ENCODE assay signal across 31 cellular contexts in the genomic region with DNA sequence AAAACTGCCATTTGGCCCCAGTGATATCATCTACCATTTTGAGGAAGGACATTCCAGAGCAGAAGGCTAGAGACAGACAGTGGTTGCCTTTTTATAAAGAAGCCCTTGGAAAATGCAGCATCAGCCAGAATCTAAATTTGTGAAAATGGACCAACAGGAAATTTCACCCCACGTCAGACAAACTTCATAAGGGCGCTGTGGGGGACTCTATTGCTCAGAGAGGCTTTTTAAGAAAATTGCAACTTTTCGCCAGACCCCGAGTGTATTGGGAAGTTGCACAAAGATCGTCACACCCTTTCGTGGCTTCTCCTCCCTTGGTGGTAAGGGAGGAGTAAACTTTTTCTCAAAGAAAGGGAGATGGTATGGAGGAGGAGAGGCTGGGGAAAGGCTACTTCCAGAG. TPM values are rescaled to one million over a fixed set of nuclear protein-coding genes. Genes with fewer than 3 reads are reported as not detected.
"Had no signal": no experiment of that assay in that cellular context is flagged by ENCODE, and none has a peak within 500 bp of the region (broad histone marks: within the 10 kb centered on the region; RNA-seq: fewer than 3 reads in every experiment).

No MANE protein-coding gene starts in this region.

- ATAC-seq: foreskin keratinocyte; gastroesophageal sphincter; heart right ventricle; left lung; left ventricle myocardium superior; lower lobe of right lung; mucosa of descending colon; naive thymus-derived CD8-positive, alpha-beta T cell had no signal

- H3K27ac Mint-ChIP-seq: mesothelial cell of epicardium; naive B cell; naive thymus-derived CD8-positive, alpha-beta T cell had no signal

- H3K36me3 ChIP-seq: esophagus muscularis mucosa, gastroesophageal sphincter, heart right ventricle, left lung, lower lobe of right lung had no signal

- H3K9me3 ChIP-seq: esophagus muscularis mucosa, gastroesophageal sphincter, heart right ventricle, left lung, lower lobe of right lung, mucosa of descending colon had no signal

- DNase-seq: dermis blood vessel endothelial cell; dorsolateral prefrontal cortex; effector CD4-positive, alpha-beta T cell; effector memory CD4-positive, alpha-beta T cell; foreskin keratinocyte; head of caudate nucleus; heart right ventricle; hippocampal formation; left cardiac atrium; left lung; left ventricle myocardium superior; lower lobe of right lung; mesenchymal stem cell; mucosa of descending colon; naive B cell; naive thymus-derived CD8-positive, alpha-beta T cell had no signal

- H3K4me3 Mint-ChIP-seq: mesothelial cell of epicardium; naive B cell; naive thymus-derived CD8-positive, alpha-beta T cell had no signal

- H3K4me3 ChIP-seq: coronary artery, dorsolateral prefrontal cortex, esophagus muscularis mucosa, gastroesophageal sphincter, heart right ventricle, left lung, lower lobe of right lung, mucosa of descending colon had no signal

- H3K27ac ChIP-seq: coronary artery, dorsolateral prefrontal cortex, esophagus muscularis mucosa, foreskin keratinocyte, gastroesophageal sphincter, heart right ventricle, left lung, lower lobe of right lung had no signal

- FAIRE-seq: endothelial cell of umbilical vein, frontal cortex, islet of Langerhans, keratinocyte had no signal

- H3K36me3 Mint-ChIP-seq: mesothelial cell of epicardium; naive thymus-derived CD8-positive, alpha-beta T cell had no signal

- H3K4me1 ChIP-seq: foreskin keratinocyte, left lung, lower lobe of right lung had no signal

- H3K9me3 Mint-ChIP-seq: mesothelial cell of epicardium; naive thymus-derived CD8-positive, alpha-beta T cell had no signal

RNA-seq across cellular contexts. Expression of gene ALX4, which starts 12.3 kb away (rescaled TPM):
- total RNA-seq: dermis blood vessel endothelial cell; endothelial cell of umbilical vein; epithelial cell of proximal tubule; fibroblast of lung; fibroblast of villous mesenchyme; foreskin keratinocyte; kidney epithelial cell; left lung; lower lobe of right lung; lung microvascular endothelial cell; mesenteric fat pad; mucosa of descending colon; myocyte; naive thymus-derived CD8-positive, alpha-beta T cell had no signal
- polyA plus RNA-seq: endothelial cell of umbilical vein; fibroblast of lung; foreskin keratinocyte; keratinocyte; naive thymus-derived CD8-positive, alpha-beta T cell had no signal
